Comparison of ENCODE assay signal across 1 cellular context in the genomic region with DNA sequence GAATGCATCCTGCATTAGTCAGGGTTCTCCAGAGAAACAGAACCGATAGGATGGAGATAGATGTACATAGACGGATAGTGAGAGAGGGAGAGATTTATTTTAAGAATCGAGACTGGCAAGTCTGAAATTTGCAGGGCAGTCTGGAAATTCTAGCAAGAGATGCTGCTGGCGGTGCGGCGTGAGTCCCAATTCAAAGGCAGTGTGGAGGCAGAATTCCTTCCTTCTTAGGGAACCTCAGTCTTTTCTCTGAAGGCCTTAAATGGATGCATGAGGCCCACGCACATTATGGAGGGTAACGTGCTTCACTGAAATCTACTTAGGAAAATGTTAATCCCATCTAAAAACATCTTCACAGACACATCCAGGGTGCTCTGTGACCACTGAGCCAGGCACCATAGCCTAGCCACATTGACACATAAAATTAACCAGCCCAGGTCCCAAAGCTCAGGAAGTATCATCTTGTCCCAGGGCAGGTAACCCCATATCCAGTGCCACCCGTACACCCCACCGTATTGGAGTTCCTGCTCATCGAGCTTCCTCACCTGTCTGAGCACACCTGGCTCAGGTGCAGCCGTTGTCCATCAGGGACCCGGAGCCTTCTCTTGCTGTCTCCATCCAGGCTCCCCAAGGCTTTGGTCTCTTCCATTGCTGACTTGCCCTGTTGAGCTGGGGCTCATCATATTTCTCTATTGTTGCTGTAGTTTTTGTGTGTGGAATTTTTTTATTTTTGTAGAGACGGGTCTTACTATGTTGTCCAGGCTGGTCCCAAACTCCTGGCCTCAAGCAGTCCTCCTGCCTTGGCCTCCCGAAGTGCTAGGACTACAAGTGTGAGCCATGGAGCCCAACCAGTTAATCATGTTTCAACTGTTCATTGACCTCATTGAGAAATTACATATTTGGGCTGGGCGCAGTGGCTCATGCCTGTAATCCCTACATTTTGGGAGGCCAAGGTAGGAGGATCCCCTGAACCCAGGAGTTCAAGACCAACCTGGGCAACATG.
TF ChIP-seq lines count a peak whose summit lies in the region.

No MANE protein-coding gene starts in this region.

TF ChIP-seq in endothelial cell of umbilical vein, 7 proteins besides CTCF, POLR2A, EP300 and RAD21 (continued from another document):
- no peak for TF ChIP-seq FOS (IDR thresholded peaks at IDR 0.05; ENCODE audit: borderline replicate concordance, insufficient read depth, low read length)
- no peak for TF ChIP-seq EZH2 (IDR thresholded peaks at IDR 0.05; ENCODE audit: borderline replicate concordance, low read depth, low read length, severe bottlenecking)
- no peak for TF ChIP-seq MYC (IDR thresholded peaks at IDR 0.05; ENCODE audit: low read depth, low read length)
